ENCODE assay signal across 8 cellular contexts in genomic region chr19:58558623-58559274, GRCh38. TPM values are rescaled to one million over a fixed set of nuclear protein-coding genes. Genes with fewer than 3 reads are reported as not detected.
DNase-seq lines count a peak whose midpoint lies in the region; ATAC-seq and TF ChIP-seq lines count a peak whose summit lies in the region.

No MANE protein-coding gene starts in this region.

- H3K36me3 ChIP-seq in CD8-positive, alpha-beta T cell (ENCODE audit: insufficient read depth, low read length) = peaks cover 6% of the 10 kb centered on the region

- no peaks in the 10 kb centered on the region for H3K9me3 ChIP-seq in CD8-positive, alpha-beta T cell (ENCODE audit: low read length)

- peak overlapping the region; percentile 96 for H3K4me3 ChIP-seq in CD8-positive, alpha-beta T cell (ENCODE audit: low read depth, low read length)
- H3K4me3 ChIP-seq in fibroblast of mammary gland (ENCODE audit: control insufficient read depth, low read depth, low read length) = peak overlapping the region; percentile 91

- no peaks in the 10 kb centered on the region for H3K27me3 ChIP-seq in CD8-positive, alpha-beta T cell (ENCODE audit: insufficient read depth, low read length)

- no peaks in the 10 kb centered on the region for H3K9me3 Mint-ChIP-seq in CD8-positive, alpha-beta T cell
- no peaks in the 10 kb centered on the region for H3K9me3 Mint-ChIP-seq in IgD-negative memory B cell
- H3K9me3 Mint-ChIP-seq in nephron progenitor cell = no peaks in the 10 kb centered on the region

- peaks cover 72% of the 10 kb centered on the region for H3K4me1 Mint-ChIP-seq in CD8-positive, alpha-beta T cell (ENCODE audit: low read depth)
- H3K4me1 Mint-ChIP-seq in IgD-negative memory B cell (peaks cover 29 to 46% (median 46%) of the 10 kb centered on the region in 3 donors), nephron progenitor cell (peaks cover 65% of the 10 kb centered on the region)

- ATAC-seq in CD8-positive, alpha-beta T cell = peak; percentile 69
- ATAC-seq in GM21526 (IDR thresholded peaks at IDR 0.05; ENCODE audit: low FRiP score, unreplicated experiment) = peak; percentile 42

- no peak for TF ChIP-seq CTCF in CD8-positive, alpha-beta T cell (IDR thresholded peaks at IDR 0.05)
- no peak for TF ChIP-seq CTCF in fibroblast of mammary gland (conservative IDR thresholded peaks at IDR 0.05; ENCODE audit: control insufficient read depth, insufficient read depth, low read depth, low read length)
- TF ChIP-seq CTCF in nephron progenitor cell (IDR thresholded peaks at IDR 0.05) = no peak

- peak overlapping the region; percentile 97 for H3K4me3 Mint-ChIP-seq in CD8-positive, alpha-beta T cell
- H3K4me3 Mint-ChIP-seq in IgD-negative memory B cell (peak overlapping the region; percentile 96 to 99 (median 98)), nephron progenitor cell (peak overlapping the region; percentile 99)

- CTCF ChIA-PET in CD8-positive, alpha-beta T cell (lab: Charles Lee) = interaction anchor here (1.2 to 1.4 kb wide), 2 partner anchors 22 to 38 kb away, joined by 3 read pairs; no protein-coding TSS in a partner anchor

- intact Hi-C loops in CD8-positive, alpha-beta T cell (cut with DNase I, micrococcal nuclease) = loop anchor here (1.0 kb wide), 4 partner anchors 14 to 39 kb away; partner anchors contain the start of genes ZBTB45 (in 2 of the 2), MZF1 (in 1 of the 2) and TRIM28 (in 1 of the 2)

- POLR2A ChIA-PET in CD8-positive, alpha-beta T cell (lab: Charles Lee) = interaction anchor here (0.8 to 2.2 kb wide), 5 partner anchors 10 to 41 kb away, joined by 3 to 9 read pairs (median 5); partner anchors contain the start of genes TRIM28 and ZBTB45

- peak; percentile 99 to 100 (median 100) for DNase-seq in CD8-positive, alpha-beta T cell
- DNase-seq in activated T-cell treated with anti-CD3 and anti-CD28 coated beads for 4 hours (peak; percentile 98), fibroblast of mammary gland (ENCODE audit: low read depth) (peak; percentile 98), nephron progenitor cell (peak; percentile 100), stromal cell of bone marrow (ENCODE audit: low read depth) (peak; percentile 95), NCI-H526 (lab: John Stamatoyannopoulos, UW) (no peak)

- H3K27me3 Mint-ChIP-seq in CD8-positive, alpha-beta T cell (ENCODE audit: low read depth) = no peaks in the 10 kb centered on the region
- H3K27me3 Mint-ChIP-seq in IgD-negative memory B cell = peaks cover 2% of the 10 kb centered on the region
- peaks cover 8% of the 10 kb centered on the region for H3K27me3 Mint-ChIP-seq in nephron progenitor cell (ENCODE audit: low read depth, poor library complexity)

- H3K36me3 Mint-ChIP-seq in CD8-positive, alpha-beta T cell = peaks cover 36% of the 10 kb centered on the region
- H3K36me3 Mint-ChIP-seq in IgD-negative memory B cell (peaks cover 6% of the 10 kb centered on the region), nephron progenitor cell (ENCODE audit: low read depth) (peaks cover 14% of the 10 kb centered on the region)

- H3K27ac Mint-ChIP-seq in CD8-positive, alpha-beta T cell = peak overlapping the region; percentile 98
- peak overlapping the region; percentile 98 to 100 (median 99) for H3K27ac Mint-ChIP-seq in IgD-negative memory B cell
- H3K27ac Mint-ChIP-seq in nephron progenitor cell = peak overlapping the region; percentile 100

- peaks cover 60% of the 10 kb centered on the region for H3K4me1 ChIP-seq in CD8-positive, alpha-beta T cell (ENCODE audit: insufficient read depth, low read length)

- peak overlapping the region; percentile 91 for H3K27ac ChIP-seq in CD8-positive, alpha-beta T cell (ENCODE audit: low read depth, low read length)

RNA-seq across cellular contexts. Expression of gene UBE2M, which starts 0.3 kb away (rescaled TPM):
- total RNA-seq in CD8-positive, alpha-beta T cell = 10 to 100 TPM; 26.9 to 29.5 TPM
- polyA plus RNA-seq in IgD-negative memory B cell = 10.0 TPM

RNA-seq across cellular contexts. Expression of gene CHMP2A, which starts 3.8 kb away (rescaled TPM):
- total RNA-seq in CD8-positive, alpha-beta T cell = 10 to 100 TPM; 41.5 to 51.7 TPM
- 160 TPM for polyA plus RNA-seq in IgD-negative memory B cell

RNA-seq across cellular contexts. Expression of gene MZF1, which starts 14.4 kb away (rescaled TPM):
- total RNA-seq in CD8-positive, alpha-beta T cell = 10 to 100 TPM; 14.1 to 15.0 TPM
- polyA plus RNA-seq in IgD-negative memory B cell = 11.5 TPM

RNA-seq across cellular contexts. Expression of gene TRIM28, which starts 14.9 kb away (rescaled TPM):
- total RNA-seq in CD8-positive, alpha-beta T cell = 100 to 1,000 TPM; 525 to 549 TPM
- 38.9 TPM for polyA plus RNA-seq in IgD-negative memory B cell

RNA-seq across cellular contexts. Expression of gene ZBTB45, which starts 39.1 kb away (rescaled TPM):
- 1 to 10 TPM; 4.8 to 5.6 TPM for total RNA-seq in CD8-positive, alpha-beta T cell
- 7.6 TPM for polyA plus RNA-seq in IgD-negative memory B cell

Comparison
In these comparisons a context has a peak if more than half of its experiments do, and no peak if none do; other contexts are left out.
1. DNase-seq: peak in CD8-positive, alpha-beta T cell (7 of 7), activated T-cell treated with anti-CD3 and anti-CD28 coated beads for 4 hours (single experiment), fibroblast of mammary gland (single experiment), nephron progenitor cell (single experiment) and stromal cell of bone marrow (single experiment); none in NCI-H526 (0 of 2).
2. Peak in every context shown above with its lines, with median percentiles within 50 percentile points of each other: H3K27ac Mint-ChIP-seq and H3K4me3 Mint-ChIP-seq.